ENCODE assay signal across 19 cellular contexts in genomic region chr10:60147025-60147424, GRCh38.
A peak's percentile ranks its signal among the peaks of the same experiment; 100 is the strongest.
DNase-seq lines count a peak whose midpoint lies in the region; ATAC-seq, FAIRE-seq and TF ChIP-seq lines count a peak whose summit lies in the region.
"Had no signal": no experiment of that assay in that cellular context is flagged by ENCODE, and none has a peak within 500 bp of the region (broad histone marks: within the 10 kb centered on the region; RNA-seq: fewer than 3 reads in every experiment).

No MANE protein-coding gene starts in this region.

- POLR2A ChIA-PET in K562 (lab: Yijun Ruan, JAX), result interaction anchor here (1.2 kb wide), 1 partner anchor 10 kb away, joined by 8 read pairs; no protein-coding TSS in a partner anchor

- no peaks in the 10 kb centered on the region for H3K9me3 Mint-ChIP-seq in nephron
- H3K9me3 Mint-ChIP-seq: CD4-positive, alpha-beta T cell had no signal

- peaks cover 14% of the 10 kb centered on the region for H3K36me3 ChIP-seq in left ventricle myocardium inferior
- H3K36me3 ChIP-seq in heart left ventricle, result peaks cover 0 to 12% (median 0%) of the 10 kb centered on the region in 9 donors
- H3K36me3 ChIP-seq in K562 (ENCODE audit: control insufficient read depth, insufficient read depth, low read length), result no peaks in the 10 kb centered on the region
- H3K36me3 ChIP-seq in stomach smooth muscle (ENCODE audit: control insufficient read depth in 2 of 2, insufficient read depth in 2 of 2, low read length in 2 of 2), result no peaks in the 10 kb centered on the region
- H3K36me3 ChIP-seq: BE2C had no signal

- H3K4me1 Mint-ChIP-seq in nephron, result peaks cover 43% of the 10 kb centered on the region

- H3K9ac ChIP-seq in K562 (ENCODE audit: insufficient read depth in 1 of 2, low read depth in 2 of 2, low read length in 2 of 2), result no peak overlapping the region
- no peak overlapping the region for H3K9ac ChIP-seq in stomach smooth muscle (ENCODE audit: low read length in 2 of 2)

- no TSS peak for BruUV-seq in K562 (replicated peaks; lab: Mats Ljungman, UMichigan)

- intact Hi-C loops in left ventricle myocardium inferior (cut with micrococcal nuclease), result no loop called here
- intact Hi-C loops in heart left ventricle (cut with DNase I), result no loop called here
- intact Hi-C loops in K562 (cut with micrococcal nuclease), result no loop called here
- intact Hi-C loops in head of caudate nucleus (cut with DNase I), result no loop called here

- H3K27me3 ChIP-seq in left ventricle myocardium inferior (ENCODE audit: low read depth) (no peaks in the 10 kb centered on the region), heart left ventricle (no peaks in the 10 kb centered on the region), K562 (ENCODE audit: control insufficient read depth in 2 of 2, insufficient read depth in 2 of 2, low read length in 2 of 2) (no peaks in the 10 kb centered on the region), stomach smooth muscle (ENCODE audit: control insufficient read depth in 1 of 2, insufficient read depth in 2 of 2, low read length in 2 of 2) (no peaks in the 10 kb centered on the region)
- H3K27me3 ChIP-seq: BE2C had no signal

- H3K27me3 Mint-ChIP-seq in nephron (ENCODE audit: low read depth), result no peaks in the 10 kb centered on the region
- H3K27me3 Mint-ChIP-seq: CD4-positive, alpha-beta T cell had no signal

- 51 to 63% (median 56%) methylated on average over 4 of the region's 4 CpGs for WGBS in heart left ventricle, 4 donors
- 37% methylated on average over 4 of the region's 4 CpGs for WGBS in K562 (ENCODE audit: insufficient coverage, low coverage, missing lambda C conversion rate)

- H4K20me1 ChIP-seq in K562 (replicated peaks; ENCODE audit: control insufficient read depth, insufficient read depth, low read length), result no peaks in the 10 kb centered on the region

- TF ChIP-seq POLR2A in heart left ventricle (IDR thresholded peaks at IDR 0.05) (no peak), K562 (conservative IDR thresholded peaks at IDR 0.05) (no peak)

- H3K4me1 ChIP-seq in left ventricle myocardium inferior (peaks cover 29% of the 10 kb centered on the region), heart left ventricle (peaks cover 0 to 26% (median 14%) of the 10 kb centered on the region in 12 donors), K562 (replicated peaks in 1 of 2; ENCODE audit: control insufficient read depth in 2 of 2, insufficient read depth in 2 of 2, low read length in 2 of 2) (peaks cover 2 to 8% of the 10 kb centered on the region in 2 experiments; a peak in 3 of 5 replicates), stomach smooth muscle (ENCODE audit: control insufficient read depth, insufficient read depth, low read length) (peaks cover 8% of the 10 kb centered on the region)
- H3K4me1 ChIP-seq: BE2C had no signal

- H3K36me3 Mint-ChIP-seq in nephron (ENCODE audit: low read depth), result peaks cover 8% of the 10 kb centered on the region

- H3K4me3 Mint-ChIP-seq in nephron, result no peak overlapping the region
- H3K4me3 Mint-ChIP-seq: CD4-positive, alpha-beta T cell had no signal

- H3K79me2 ChIP-seq in K562 (ENCODE audit: control insufficient read depth, insufficient read depth, low read length), result no peaks in the 10 kb centered on the region

- H2AFZ ChIP-seq in K562 (ENCODE audit: low read depth, low read length), result 0 out of 2 replicates have a peak overlapping the region, but pooled peaks have one; percentile 15

- ATAC-seq in heart left ventricle (no peak), K562 (peak; percentile 50)

- no peaks in the 10 kb centered on the region for H3K9me1 ChIP-seq in K562 (ENCODE audit: control insufficient read depth, insufficient read depth, low read length)

- H3K27ac ChIP-seq in left ventricle myocardium inferior (replicated peaks) (peak overlapping the region; percentile 33), heart left ventricle (peak overlapping the region in 1 of 12 donors; percentile 22), K562 (ENCODE audit: extremely low read depth, low read depth, low read length) (no peak overlapping the region), stomach smooth muscle (ENCODE audit: low read length) (peak overlapping the region; percentile 6)

- FAIRE-seq in K562 (lab: Jason Lieb, UNC), result no peak
- FAIRE-seq: GM12892, GM18507 had no signal

- peak overlapping the region; percentile 74 to 94 (median 91) for H3K27ac Mint-ChIP-seq in nephron
- H3K27ac Mint-ChIP-seq: CD4-positive, alpha-beta T cell had no signal

- TF ChIP-seq CTCF in left ventricle myocardium inferior (IDR thresholded peaks at IDR 0.05; ENCODE audit: borderline replicate concordance), result no peak
- TF ChIP-seq CTCF in heart left ventricle (IDR thresholded peaks at IDR 0.05), result no peak
- no peak for TF ChIP-seq CTCF in K562 (IDR thresholded peaks at IDR 0.05 in 2 of 3, conservative IDR thresholded peaks at IDR 0.05 in 1 of 3; ENCODE audit: insufficient read depth in 2 of 3, low read depth in 1 of 3, low read length in 3 of 3)
- no peak for TF ChIP-seq CTCF in nephron (IDR thresholded peaks at IDR 0.05; ENCODE audit: unreplicated experiment in 3 of 3)

- H3K9me3 ChIP-seq in left ventricle myocardium inferior (replicated peaks) (no peaks in the 10 kb centered on the region), heart left ventricle (no peaks in the 10 kb centered on the region), K562 (replicated peaks; ENCODE audit: control insufficient read depth, insufficient read depth, low read depth, low read length) (no peaks in the 10 kb centered on the region), stomach smooth muscle (ENCODE audit: control insufficient read depth in 2 of 2, low read length in 2 of 2) (no peaks in the 10 kb centered on the region)
- H3K9me3 ChIP-seq: BE2C had no signal

- H3K4me2 ChIP-seq in K562 (ENCODE audit: insufficient read depth, low read length), result no peak overlapping the region

- no peak for TF ChIP-seq RAD21 in K562 (CRISPR knock-in tag; conservative IDR thresholded peaks at IDR 0.05 in 1 of 2, IDR thresholded peaks at IDR 0.05 in 1 of 2)

- in situ Hi-C loops in K562 (cut with MboI), result no loop called here

- DNase-seq in left ventricle myocardium inferior, result no peak
- no peak for DNase-seq in heart left ventricle
- DNase-seq in K562 (ENCODE audit: extremely low read depth in 1 of 4, low spot score in 3 of 4), result no peak
- DNase-seq in head of caudate nucleus, result no peak
- DNase-seq in HCEC 1CT, result no peak
- no peak for DNase-seq in NCI-H510A (lab: John Stamatoyannopoulos, UW)
- DNase-seq: BE2C; CD4-positive, alpha-beta T cell; NCI-H1417; NCI-H187; NCI-H2107; NCI-H524; NCI-H82; RPMI8226; SIG-M5 had no signal

- H3K4me3 ChIP-seq in left ventricle myocardium inferior, result no peak overlapping the region
- H3K4me3 ChIP-seq in heart left ventricle, result no peak overlapping the region
- no peak overlapping the region for H3K4me3 ChIP-seq in K562
- no peak overlapping the region for H3K4me3 ChIP-seq in stomach smooth muscle (ENCODE audit: low read length in 2 of 2)

- TF ChIP-seq EP300 in K562 (IDR thresholded peaks at IDR 0.05; ENCODE audit: low read length), result no peak

- CTCF ChIA-PET in K562 (lab: Yijun Ruan, JAX; ENCODE audit: low intra/inter-chr PET ratio), result no interaction called here

TF ChIP-seq in K562, 482 proteins besides CTCF, POLR2A, EP300 and RAD21 (continues in another document):
- TF ChIP-seq ZC3H8 (IDR thresholded peaks at IDR 0.05) (no peak), TRIM25 (IDR thresholded peaks at IDR 0.05; ENCODE audit: borderline replicate concordance) (no peak), ZNF174 (CRISPR knock-in tag; IDR thresholded peaks at IDR 0.05) (no peak), MLLT1 (IDR thresholded peaks at IDR 0.05) (no peak), TEAD1 (CRISPR knock-in tag; IDR thresholded peaks at IDR 0.05) (no peak), CREB3 (tag; conservative IDR thresholded peaks at IDR 0.05; ENCODE audit: low read depth) (no peak)
